In the genomic region with DNA sequence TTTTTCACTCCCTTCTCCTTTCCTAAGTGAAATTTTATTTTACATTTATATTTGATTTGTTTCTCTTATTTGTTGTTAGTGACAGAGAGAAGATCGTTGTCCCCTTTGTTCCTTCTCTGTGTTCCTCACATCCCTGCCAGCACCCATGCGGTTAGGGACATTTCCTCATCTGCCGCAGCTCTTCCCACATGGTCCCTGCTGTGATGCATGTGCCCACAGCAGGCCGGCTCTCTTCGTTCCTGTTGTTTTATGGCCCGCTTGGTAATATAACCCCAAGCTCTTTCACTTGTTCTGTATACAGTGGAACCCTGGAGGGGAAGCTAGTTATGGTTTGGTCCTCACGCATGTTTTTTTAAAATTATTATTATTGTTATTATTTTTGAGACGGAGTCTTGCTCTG, we compare ENCODE assay signal across 1 cellular context.
TF ChIP-seq lines count a peak whose summit lies in the region.

No MANE protein-coding gene starts in this region.

TF ChIP-seq in HEK293, 187 proteins besides CTCF, POLR2A, EP300 and RAD21 (continued from another document):
- TF ChIP-seq HIC1 (tag by site-specific recombination; IDR thresholded peaks at IDR 0.05) (peak; percentile 45; the same call in 1 of the 2 replicates), SCRT2 (tag by site-specific recombination; IDR thresholded peaks at IDR 0.05) (peak; percentile 46; the same call in 1 of the 2 replicates), SCRT1 (tag by site-specific recombination; IDR thresholded peaks at IDR 0.05; ENCODE audit: borderline replicate concordance) (peak; percentile 42; the same call in 1 of the 2 replicates), IKZF3 (tag by site-specific recombination; IDR thresholded peaks at IDR 0.05) (peak; percentile 98), ZNF549 (tag by site-specific recombination; IDR thresholded peaks at IDR 0.05) (no peak), ZNF629 (tag by site-specific recombination; IDR thresholded peaks at IDR 0.05) (no peak), ZNF18 (tag by site-specific recombination; IDR thresholded peaks at IDR 0.05) (peak; percentile 19; the same call in 1 of the 2 replicates), ZEB2 (tag by site-specific recombination; IDR thresholded peaks at IDR 0.05) (peak; percentile 74), ZNF350 (tag by site-specific recombination; IDR thresholded peaks at IDR 0.05) (no peak), ZNF423 (tag by site-specific recombination; IDR thresholded peaks at IDR 0.05) (peak; percentile 98), ZNF792 (tag by site-specific recombination; IDR thresholded peaks at IDR 0.05) (0 out of 2 replicates have a peak, but pooled peaks have one; percentile 48), ZNF121 (tag by site-specific recombination; IDR thresholded peaks at IDR 0.05) (0 out of 2 replicates have a peak, but pooled peaks have one; percentile 28), ZNF596 (tag by site-specific recombination; IDR thresholded peaks at IDR 0.05) (0 out of 2 replicates have a peak, but pooled peaks have one; percentile 59), ZNF561 (tag by site-specific recombination; IDR thresholded peaks at IDR 0.05; ENCODE audit: borderline replicate concordance) (peak; percentile 90), ZNF621 (tag by site-specific recombination; IDR thresholded peaks at IDR 0.05) (no peak), FEZF1 (tag by site-specific recombination; IDR thresholded peaks at IDR 0.05) (peak; percentile 71), ZNF335 (tag by site-specific recombination; conservative IDR thresholded peaks at IDR 0.05) (peak; percentile 64), ZNF530 (tag by site-specific recombination; IDR thresholded peaks at IDR 0.05; ENCODE audit: low read depth) (no peak), EGR2 (tag by site-specific recombination; IDR thresholded peaks at IDR 0.05; ENCODE audit: low read depth) (0 out of 2 replicates have a peak, but pooled peaks have one; percentile 13), ZSCAN18 (tag by site-specific recombination; IDR thresholded peaks at IDR 0.05) (no peak), ZNF707 (tag by site-specific recombination; IDR thresholded peaks at IDR 0.05) (no peak), GLI2 (tag by site-specific recombination; IDR thresholded peaks at IDR 0.05; ENCODE audit: borderline replicate concordance, low read depth) (no peak), ZSCAN30 (tag by site-specific recombination; IDR thresholded peaks at IDR 0.05) (peak; percentile 79; the same call in 1 of the 2 replicates)
- TF ChIP-seq, protein P1, sequence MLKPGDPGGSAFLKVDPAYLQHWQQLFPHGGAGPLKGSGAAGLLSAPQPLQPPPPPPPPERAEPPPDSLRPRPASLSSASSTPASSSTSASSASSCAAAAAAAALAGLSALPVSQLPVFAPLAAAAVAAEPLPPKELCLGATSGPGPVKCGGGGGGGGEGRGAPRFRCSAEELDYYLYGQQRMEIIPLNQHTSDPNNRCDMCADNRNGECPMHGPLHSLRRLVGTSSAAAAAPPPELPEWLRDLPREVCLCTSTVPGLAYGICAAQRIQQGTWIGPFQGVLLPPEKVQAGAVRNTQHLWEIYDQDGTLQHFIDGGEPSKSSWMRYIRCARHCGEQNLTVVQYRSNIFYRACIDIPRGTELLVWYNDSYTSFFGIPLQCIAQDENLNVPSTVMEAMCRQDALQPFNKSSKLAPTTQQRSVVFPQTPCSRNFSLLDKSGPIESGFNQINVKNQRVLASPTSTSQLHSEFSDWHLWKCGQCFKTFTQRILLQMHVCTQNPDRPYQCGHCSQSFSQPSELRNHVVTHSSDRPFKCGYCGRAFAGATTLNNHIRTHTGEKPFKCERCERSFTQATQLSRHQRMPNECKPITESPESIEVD (tag by site-specific recombination; IDR thresholded peaks at IDR 0.05) = peak; percentile 52
